In genomic region chr9:101264727-101265126, GRCh38 we compare ENCODE assay signal across 7 cellular contexts.
"Had no signal": no experiment of that assay in that cellular context is flagged by ENCODE, and none has a peak within 500 bp of the region (broad histone marks: within the 10 kb centered on the region; RNA-seq: fewer than 3 reads in every experiment).

No MANE protein-coding gene starts in this region.

- H3K4me2 ChIP-seq: KMS-11 had no signal

- FAIRE-seq: HTR-8/SVneo, K562 had no signal

- DNase-seq: IMR-90, KBM-7, KG1 had no signal

- H3K4me3 ChIP-seq: K562 had no signal

- H3K27ac ChIP-seq: HL-60, KMS-11 had no signal

- ATAC-seq: K562 had no signal

- H3K9ac ChIP-seq: KMS-11 had no signal
